In the genomic region with DNA sequence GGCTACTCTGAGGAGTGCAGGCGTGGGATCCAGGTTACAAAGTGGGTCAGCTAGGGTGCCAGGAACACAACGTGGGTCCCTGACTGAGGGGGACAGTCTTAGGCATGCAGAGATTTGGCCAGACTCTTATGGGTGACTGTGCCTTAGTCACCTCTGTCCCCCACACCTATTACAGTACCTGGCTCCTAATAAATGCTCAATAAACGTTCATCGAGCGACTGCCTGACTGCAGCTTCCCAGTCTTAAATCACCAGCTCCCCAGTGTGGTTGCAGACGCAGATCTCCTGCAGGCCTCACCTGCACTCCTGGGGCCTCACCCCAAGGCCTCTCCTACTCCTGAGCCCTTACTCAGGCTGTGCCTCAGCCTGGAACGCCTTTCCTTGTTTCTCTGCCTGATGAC, we compare ENCODE assay signal across 18 cellular contexts. TPM values are rescaled to one million over a fixed set of nuclear protein-coding genes. Genes with fewer than 3 reads are reported as not detected.
DNase-seq lines count a peak whose midpoint lies in the region; ATAC-seq and TF ChIP-seq lines count a peak whose summit lies in the region.
"Had no signal": no experiment of that assay in that cellular context is flagged by ENCODE, and none has a peak within 500 bp of the region (broad histone marks: within the 10 kb centered on the region; RNA-seq: fewer than 3 reads in every experiment).

No MANE protein-coding gene starts in this region.

- peak overlapping the region; percentile 96 for H3K4me3 Mint-ChIP-seq in T-helper 2 cell treated with Interferon-gamma antibody and Interleukin-4, amounts not matched to agents 5 μg/mL and 100 μg/mL, for 36 hours
- peak overlapping the region; percentile 15 to 96 (median 75) for H3K4me3 Mint-ChIP-seq in CD8-positive, alpha-beta memory T cell
- peak overlapping the region; percentile 98 for H3K4me3 Mint-ChIP-seq in activated naive CD8-positive, alpha-beta T cell treated with anti-CD3 and anti-CD28 coated beads, Interleukin-2, amount 10 ng/mL, durations not matched to agents 7 days and 5 days
- H3K4me3 Mint-ChIP-seq in neural crest cell = peak overlapping the region; percentile 74
- H3K4me3 Mint-ChIP-seq: WTC11 had no signal

- ATAC-seq in activated naive CD8-positive, alpha-beta T cell treated with anti-CD3 and anti-CD28 coated beads, Interleukin-2, amount 10 ng/mL, durations not matched to agents 7 days and 5 days (ENCODE audit: low read depth) = no peak
- ATAC-seq: esophagus mucosa, gastrocnemius medialis, Panc1, WTC11 had no signal

- H3K9me3 Mint-ChIP-seq in T-helper 2 cell treated with Interferon-gamma antibody and Interleukin-4, amounts not matched to agents 5 μg/mL and 100 μg/mL, for 36 hours = no peaks in the 10 kb centered on the region
- H3K9me3 Mint-ChIP-seq in CD8-positive, alpha-beta memory T cell = peaks cover 0 to 2% (median 0%) of the 10 kb centered on the region in 5 donors
- no peaks in the 10 kb centered on the region for H3K9me3 Mint-ChIP-seq in activated naive CD8-positive, alpha-beta T cell treated with anti-CD3 and anti-CD28 coated beads, Interleukin-2, amount 10 ng/mL, durations not matched to agents 7 days and 5 days
- no peaks in the 10 kb centered on the region for H3K9me3 Mint-ChIP-seq in neural crest cell
- H3K9me3 Mint-ChIP-seq: WTC11 had no signal

- peaks cover 4% of the 10 kb centered on the region for H3K36me3 ChIP-seq in CD8-positive, alpha-beta memory T cell (ENCODE audit: insufficient read depth, low read length)
- H3K36me3 ChIP-seq: gastrocnemius medialis, upper lobe of left lung had no signal

- POLR2A ChIA-PET in CD8-positive, alpha-beta memory T cell (lab: Charles Lee) = interaction anchor here (0.9 to 2.8 kb wide), 4 partner anchors 11 to 34 kb away, joined by 3 to 16 read pairs (median 7); no protein-coding TSS in a partner anchor
- POLR2A ChIA-PET in activated naive CD8-positive, alpha-beta T cell treated with anti-CD3 and anti-CD28 coated beads, Interleukin-2, amount 10 ng/mL, durations not matched to agents 7 days and 5 days (lab: Charles Lee) = interaction anchor here (0.6 to 20.2 kb wide), 8 partner anchors 8 to 217 kb away, joined by 3 to 386 read pairs (median 3); partner anchors contain the start of genes GTPBP1 and TOMM22

- no peak for TF ChIP-seq CTCF in neural crest cell (conservative IDR thresholded peaks at IDR 0.05)

- H3K27me3 Mint-ChIP-seq in T-helper 2 cell treated with Interferon-gamma antibody and Interleukin-4, amounts not matched to agents 5 μg/mL and 100 μg/mL, for 36 hours (ENCODE audit: low read depth) = no peaks in the 10 kb centered on the region
- H3K27me3 Mint-ChIP-seq in CD8-positive, alpha-beta memory T cell = no peaks in the 10 kb centered on the region
- no peaks in the 10 kb centered on the region for H3K27me3 Mint-ChIP-seq in activated naive CD8-positive, alpha-beta T cell treated with anti-CD3 and anti-CD28 coated beads, Interleukin-2, amount 10 ng/mL, durations not matched to agents 7 days and 5 days
- no peaks in the 10 kb centered on the region for H3K27me3 Mint-ChIP-seq in neural crest cell (ENCODE audit: low read depth)

- no peak overlapping the region for H3K27ac ChIP-seq in CD8-positive, alpha-beta memory T cell (ENCODE audit: low read depth, low read length)
- H3K27ac ChIP-seq: gastrocnemius medialis, SJSA1, upper lobe of left lung had no signal

- peak overlapping the region; percentile 82 for H3K27ac Mint-ChIP-seq in T-helper 2 cell treated with Interferon-gamma antibody and Interleukin-4, amounts not matched to agents 5 μg/mL and 100 μg/mL, for 36 hours
- peak overlapping the region in 7 of 8 donors; percentile 50 to 98 (median 89) for H3K27ac Mint-ChIP-seq in CD8-positive, alpha-beta memory T cell
- peak overlapping the region; percentile 77 for H3K27ac Mint-ChIP-seq in activated naive CD8-positive, alpha-beta T cell treated with anti-CD3 and anti-CD28 coated beads, Interleukin-2, amount 10 ng/mL, durations not matched to agents 7 days and 5 days
- no peak overlapping the region for H3K27ac Mint-ChIP-seq in neural crest cell (ENCODE audit: unreplicated experiment)
- H3K27ac Mint-ChIP-seq: WTC11 had no signal

- H3K4me1 ChIP-seq in CD8-positive, alpha-beta memory T cell (ENCODE audit: insufficient read depth, low read length) = peaks cover 29% of the 10 kb centered on the region

- CTCF ChIA-PET in CD8-positive, alpha-beta memory T cell (lab: Charles Lee) = interaction anchor here (1.2 to 5.0 kb wide), 6 partner anchors 9 to 111 kb away, joined by 3 to 38 read pairs (median 7); partner anchors contain the start of gene GTPBP1

- no peak overlapping the region for H3K4me3 ChIP-seq in CD8-positive, alpha-beta memory T cell (ENCODE audit: low read length)
- H3K4me3 ChIP-seq: gastrocnemius medialis, SJSA1, upper lobe of left lung had no signal

- no peaks in the 10 kb centered on the region for H3K9me3 ChIP-seq in CD8-positive, alpha-beta memory T cell (ENCODE audit: low read length)
- H3K9me3 ChIP-seq: BE2C, gastrocnemius medialis, upper lobe of left lung had no signal

- peaks cover 24% of the 10 kb centered on the region for H3K4me1 Mint-ChIP-seq in T-helper 2 cell treated with Interferon-gamma antibody and Interleukin-4, amounts not matched to agents 5 μg/mL and 100 μg/mL, for 36 hours (ENCODE audit: low read depth)
- H3K4me1 Mint-ChIP-seq in CD8-positive, alpha-beta memory T cell = peaks cover 33 to 38% (median 35%) of the 10 kb centered on the region in 3 donors
- H3K4me1 Mint-ChIP-seq in activated naive CD8-positive, alpha-beta T cell treated with anti-CD3 and anti-CD28 coated beads, Interleukin-2, amount 10 ng/mL, durations not matched to agents 7 days and 5 days = peaks cover 20% of the 10 kb centered on the region
- H3K4me1 Mint-ChIP-seq in neural crest cell = peaks cover 31% of the 10 kb centered on the region

- DNase-seq in T-helper 2 cell treated with Interferon-gamma antibody and Interleukin-4, amounts not matched to agents 5 μg/mL and 100 μg/mL, for 36 hours (ENCODE audit: low spot score) = no peak
- DNase-seq in T-helper 2 cell (no peak), neural crest cell (ENCODE audit: low read depth, low spot score) (no peak), 8988T (no peak), hepatic stellate cell (ENCODE audit: low spot score) (no peak), cortex of kidney (lab: John Stamatoyannopoulos, UW) (no peak)
- DNase-seq in CD8-positive, alpha-beta memory T cell = no peak
- DNase-seq in activated naive CD8-positive, alpha-beta T cell treated with anti-CD3 and anti-CD28 coated beads, Interleukin-2, amount 10 ng/mL, durations not matched to agents 7 days and 5 days = no peak
- DNase-seq: gastrocnemius medialis; mammary epithelial cell; NCI-H1105 treated with DMSO at 0.1 percent for 48 hours; NK-92 treated with Interleukin-12 subunit alpha and Interleukin-12 subunit beta, amount 100 ng/mL, for 24 hours; upper lobe of left lung had no signal

- no peaks in the 10 kb centered on the region for H3K27me3 ChIP-seq in CD8-positive, alpha-beta memory T cell (ENCODE audit: insufficient read depth, low read length, poor library complexity, severe bottlenecking)
- H3K27me3 ChIP-seq: BE2C, gastrocnemius medialis, SJSA1 had no signal

- peaks cover 22% of the 10 kb centered on the region for H3K36me3 Mint-ChIP-seq in T-helper 2 cell treated with Interferon-gamma antibody and Interleukin-4, amounts not matched to agents 5 μg/mL and 100 μg/mL, for 36 hours (ENCODE audit: low read depth)
- H3K36me3 Mint-ChIP-seq in CD8-positive, alpha-beta memory T cell = peaks cover 5 to 15% (median 10%) of the 10 kb centered on the region in 3 donors
- H3K36me3 Mint-ChIP-seq in activated naive CD8-positive, alpha-beta T cell treated with anti-CD3 and anti-CD28 coated beads, Interleukin-2, amount 10 ng/mL, durations not matched to agents 7 days and 5 days = peaks cover 16% of the 10 kb centered on the region
- H3K36me3 Mint-ChIP-seq in neural crest cell (ENCODE audit: low read depth) = no peaks in the 10 kb centered on the region
- H3K36me3 Mint-ChIP-seq: WTC11 had no signal

RNA-seq across cellular contexts. Expression of gene SUN2, which starts 3.2 kb away (rescaled TPM):
- 100 to 1,000 TPM; 168 to 185 TPM for total RNA-seq in CD8-positive, alpha-beta memory T cell
- 753 TPM for polyA plus RNA-seq in CD8-positive, alpha-beta memory T cell
- total RNA-seq in activated naive CD8-positive, alpha-beta T cell treated with anti-CD3 and anti-CD28 coated beads, Interleukin-2, amount 10 ng/mL, durations not matched to agents 7 days and 5 days = 100 to 1,000 TPM; 607 to 626 TPM
- 39.0 and 41.7 TPM in 2 replicates for total RNA-seq in neural crest cell

RNA-seq across cellular contexts. Expression of gene DNAL4, which starts 34.9 kb away (rescaled TPM):
- 1 to 10 TPM; 9.1 to 9.6 TPM for total RNA-seq in CD8-positive, alpha-beta memory T cell
- 12.3 TPM for polyA plus RNA-seq in CD8-positive, alpha-beta memory T cell
- total RNA-seq in activated naive CD8-positive, alpha-beta T cell treated with anti-CD3 and anti-CD28 coated beads, Interleukin-2, amount 10 ng/mL, durations not matched to agents 7 days and 5 days = 10 to 100 TPM in 1 of 2 experiments, 1 to 10 TPM in 1; 9.3 to 12.0 TPM
- total RNA-seq in neural crest cell = 18.0 and 18.9 TPM in 2 replicates

RNA-seq across cellular contexts. Expression of gene GTPBP1, which starts 53.3 kb away (rescaled TPM):
- total RNA-seq in CD8-positive, alpha-beta memory T cell = 10 to 100 TPM; 62.7 to 63.7 TPM
- polyA plus RNA-seq in CD8-positive, alpha-beta memory T cell = 28.2 TPM
- total RNA-seq in activated naive CD8-positive, alpha-beta T cell treated with anti-CD3 and anti-CD28 coated beads, Interleukin-2, amount 10 ng/mL, durations not matched to agents 7 days and 5 days = 10 to 100 TPM; 98.6 TPM
- 73.3 and 75.6 TPM in 2 replicates for total RNA-seq in neural crest cell

RNA-seq across cellular contexts. Expression of gene JOSD1, which starts 58.3 kb away (rescaled TPM):
- 10 to 100 TPM; 86.0 to 96.4 TPM for total RNA-seq in CD8-positive, alpha-beta memory T cell
- polyA plus RNA-seq in CD8-positive, alpha-beta memory T cell = 9.3 TPM
- 10 to 100 TPM; 59.1 to 61.6 TPM for total RNA-seq in activated naive CD8-positive, alpha-beta T cell treated with anti-CD3 and anti-CD28 coated beads, Interleukin-2, amount 10 ng/mL, durations not matched to agents 7 days and 5 days
- total RNA-seq in neural crest cell = 50.5 and 51.8 TPM in 2 replicates
